In genomic region chr14:61145258-61145902, GRCh38 we compare ENCODE assay signal across 9 cellular contexts.
DNase-seq lines count a peak whose midpoint lies in the region; ATAC-seq and TF ChIP-seq lines count a peak whose summit lies in the region.
"Had no signal": no experiment of that assay in that cellular context is flagged by ENCODE, and none has a peak within 500 bp of the region (broad histone marks: within the 10 kb centered on the region; RNA-seq: fewer than 3 reads in every experiment).

No MANE protein-coding gene starts in this region.

- H3K36me3 ChIP-seq in SK-N-SH (replicated peaks in 1 of 2; ENCODE audit: control insufficient read depth in 1 of 2, insufficient read depth in 2 of 2, low read length in 1 of 2) = no peaks in the 10 kb centered on the region

- peaks cover 54% of the 10 kb centered on the region for H3K9me3 Mint-ChIP-seq in WTC11

- TF ChIP-seq EP300 in SK-N-SH (IDR thresholded peaks at IDR 0.05; ENCODE audit: borderline replicate concordance in 1 of 2, low read depth in 1 of 2, low read length in 1 of 2) = peak in 1 of 2 experiments; percentile 91; a peak in 3 of 4 replicates

- peaks cover 15% of the 10 kb centered on the region for H3K27me3 Mint-ChIP-seq in WTC11 (ENCODE audit: low read depth)

- no peak for TF ChIP-seq CTCF in SK-N-SH (IDR thresholded peaks at IDR 0.05)
- no peak for TF ChIP-seq CTCF in WTC11 (IDR thresholded peaks at IDR 0.05)

- no peaks in the 10 kb centered on the region for H3K9me3 ChIP-seq in SK-N-SH

- H3K9me2 ChIP-seq in SK-N-SH = no peaks in the 10 kb centered on the region

- H3K4me2 ChIP-seq in SK-N-SH = peak overlapping the region; percentile 69

- H3K27me3 ChIP-seq in SK-N-SH (ENCODE audit: insufficient read depth) = no peaks in the 10 kb centered on the region

- H3K4me3 ChIP-seq in SK-N-SH (ENCODE audit: low read depth in 2 of 2, low read length in 1 of 2) (peak overlapping the region; percentile 3 to 7; a peak in 1 of 4 replicates), skin epidermis (no peak overlapping the region)

- peak overlapping the region; percentile 64 for H3K9ac ChIP-seq in SK-N-SH

- H3K79me2 ChIP-seq in SK-N-SH (ENCODE audit: insufficient read depth) = no peaks in the 10 kb centered on the region

- H4K20me1 ChIP-seq in SK-N-SH (ENCODE audit: insufficient read depth) = no peaks in the 10 kb centered on the region

- H3K4me3 Mint-ChIP-seq in WTC11 = no peak overlapping the region

- peaks cover 40 to 42% of the 10 kb centered on the region in 2 experiments for H3K4me1 ChIP-seq in SK-N-SH (ENCODE audit: control insufficient read depth in 1 of 2, insufficient read depth in 2 of 2, low read depth in 1 of 2, low read length in 1 of 2)

- POLR2A ChIA-PET in SK-N-SH (lab: Yijun Ruan, JAX) (interaction anchor here (0.6 kb wide), 1 partner anchor 617 kb away, joined by 3 read pairs; the partner anchor contains the start of gene SNAPC1), WTC11 (lab: Charles Lee) (no interaction called here)

- no peak overlapping the region for H3K27ac Mint-ChIP-seq in WTC11

- peak overlapping the region; percentile 37; the same call in 1 of the 2 replicates for H2AFZ ChIP-seq in SK-N-SH (ENCODE audit: low read depth)

- peaks cover 46% of the 10 kb centered on the region for H3F3A ChIP-seq in SK-N-SH (replicated peaks; ENCODE audit: insufficient read depth)

- peaks cover 50% of the 10 kb centered on the region for H3K36me3 Mint-ChIP-seq in WTC11

- 7% methylated on average over 7 of the region's 7 CpGs for WGBS in SK-N-SH (ENCODE audit: low lambda C conversion rate)

- intact Hi-C loops in left cardiac atrium (cut with DNase I) = no loop called here

- peak; percentile 98 for DNase-seq in HCEC 1CT
- peak; percentile 53 for DNase-seq in SK-N-SH
- no peak for DNase-seq in left cardiac atrium
- DNase-seq in effector CD8-positive, alpha-beta T cell (lab: John Stamatoyannopoulos, UW) = no peak
- DNase-seq in WTC11 (ENCODE audit: low spot score) = no peak
- no peak for DNase-seq in HuH-7 (ENCODE audit: low spot score)
- DNase-seq: effector memory CD4-positive, alpha-beta T cell had no signal

- CTCF ChIA-PET in SK-N-SH (lab: Yijun Ruan, JAX) = interaction anchor here (0.9 to 3.0 kb wide), 2 partner anchors 11 to 103 kb away, joined by 3 to 8 read pairs; no protein-coding TSS in a partner anchor
- CTCF ChIA-PET in WTC11 (lab: Charles Lee) = no interaction called here

- ATAC-seq in left cardiac atrium = peak; percentile 58 to 62
- no peak for ATAC-seq in WTC11
- no peak for ATAC-seq in GM19397 (IDR thresholded peaks at IDR 0.05; ENCODE audit: unreplicated experiment)

- H3K27ac ChIP-seq in SK-N-SH (ENCODE audit: low read depth in 2 of 2, low read length in 1 of 2) (peak overlapping the region; percentile 97 to 99), skin epidermis (peak overlapping the region in 18 of 21 experiments; percentile 22 to 74 (median 47))

- H3K4me1 Mint-ChIP-seq in WTC11 = no peaks in the 10 kb centered on the region

- TF ChIP-seq RAD21 in SK-N-SH (IDR thresholded peaks at IDR 0.05; ENCODE audit: low read length) = no peak

TF ChIP-seq in SK-N-SH, 30 proteins besides CTCF, POLR2A, EP300 and RAD21 (continues in another document):
- TF ChIP-seq TAF1 (IDR thresholded peaks at IDR 0.05; ENCODE audit: borderline replicate concordance, low read depth, low read length) (peak; percentile 50; the same call in 1 of the 2 replicates), TEAD4 (IDR thresholded peaks at IDR 0.05; ENCODE audit: borderline replicate concordance, insufficient read depth) (peak; percentile 72), MXI1 (IDR thresholded peaks at IDR 0.05; ENCODE audit: low read depth, low read length) (peak; percentile 46; the same call in 1 of the 2 replicates), GABPA (IDR thresholded peaks at IDR 0.05; ENCODE audit: low read depth) (no peak), USF2 (IDR thresholded peaks at IDR 0.05; ENCODE audit: borderline replicate concordance, low read depth, low read length) (no peak), CHD2 (IDR thresholded peaks at IDR 0.05; ENCODE audit: low read length, partially characterized antibody) (peak; percentile 24), SIN3A (IDR thresholded peaks at IDR 0.05; ENCODE audit: borderline replicate concordance, low read depth, low read length) (no peak), USF1 (IDR thresholded peaks at IDR 0.05; ENCODE audit: borderline replicate concordance, low read depth) (no peak), RFX5 (IDR thresholded peaks at IDR 0.05; ENCODE audit: low read length) (no peak)
- TF ChIP-seq, protein P1, sequence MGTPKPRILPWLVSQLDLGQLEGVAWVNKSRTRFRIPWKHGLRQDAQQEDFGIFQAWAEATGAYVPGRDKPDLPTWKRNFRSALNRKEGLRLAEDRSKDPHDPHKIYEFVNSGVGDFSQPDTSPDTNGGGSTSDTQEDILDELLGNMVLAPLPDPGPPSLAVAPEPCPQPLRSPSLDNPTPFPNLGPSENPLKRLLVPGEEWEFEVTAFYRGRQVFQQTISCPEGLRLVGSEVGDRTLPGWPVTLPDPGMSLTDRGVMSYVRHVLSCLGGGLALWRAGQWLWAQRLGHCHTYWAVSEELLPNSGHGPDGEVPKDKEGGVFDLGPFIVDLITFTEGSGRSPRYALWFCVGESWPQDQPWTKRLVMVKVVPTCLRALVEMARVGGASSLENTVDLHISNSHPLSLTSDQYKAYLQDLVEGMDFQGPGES (IDR thresholded peaks at IDR 0.05; ENCODE audit: low read depth, low read length) = no peak
- TF ChIP-seq, protein P2, sequence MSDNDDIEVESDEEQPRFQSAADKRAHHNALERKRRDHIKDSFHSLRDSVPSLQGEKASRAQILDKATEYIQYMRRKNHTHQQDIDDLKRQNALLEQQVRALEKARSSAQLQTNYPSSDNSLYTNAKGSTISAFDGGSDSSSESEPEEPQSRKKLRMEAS (IDR thresholded peaks at IDR 0.05; ENCODE audit: low read depth) = peak; percentile 87

TF ChIP-seq in WTC11, 78 proteins besides CTCF, POLR2A, EP300 and RAD21:
- TF ChIP-seq TCF7 (CRISPR knock-in tag; IDR thresholded peaks at IDR 0.05; ENCODE audit: low read depth) (no peak), E2F5 (CRISPR knock-in tag; IDR thresholded peaks at IDR 0.05) (no peak), USF1 (CRISPR knock-in tag; IDR thresholded peaks at IDR 0.05) (no peak), JAZF1 (CRISPR knock-in tag; IDR thresholded peaks at IDR 0.05) (no peak), IRF2 (CRISPR knock-in tag; IDR thresholded peaks at IDR 0.05; ENCODE audit: borderline replicate concordance, low read depth) (no peak), SMAD3 (CRISPR knock-in tag; IDR thresholded peaks at IDR 0.05; ENCODE audit: borderline replicate concordance) (no peak), ELF4 (CRISPR knock-in tag; IDR thresholded peaks at IDR 0.05; ENCODE audit: low read depth) (no peak), CBFB (CRISPR knock-in tag; IDR thresholded peaks at IDR 0.05; ENCODE audit: low read depth) (no peak), CREM (CRISPR knock-in tag; IDR thresholded peaks at IDR 0.05) (no peak), FOXJ3 (CRISPR knock-in tag; IDR thresholded peaks at IDR 0.05; ENCODE audit: borderline replicate concordance) (no peak), TEAD1 (CRISPR knock-in tag; IDR thresholded peaks at IDR 0.05) (no peak)

Comparison
In these comparisons a context has a peak if more than half of its experiments do, and no peak if none do; other contexts are left out.
1. DNase-seq: peak in HCEC 1CT (single experiment) and SK-N-SH (single experiment); none in left cardiac atrium (single experiment), effector CD8-positive, alpha-beta T cell (single experiment), WTC11 (single experiment) and HuH-7 (single experiment).
2. H3K4me3 ChIP-seq: peak in SK-N-SH (2 of 2); none in skin epidermis (0 of 7).
3. ATAC-seq: peak in left cardiac atrium (2 of 2); none in WTC11 (single experiment) and GM19397 (single experiment).